In genomic region chr19:36573948-36574726, GRCh38 we compare ENCODE assay signal across 8 cellular contexts. TPM values are rescaled to one million over a fixed set of nuclear protein-coding genes. Genes with fewer than 3 reads are reported as not detected.
DNase-seq lines count a peak whose midpoint lies in the region; ATAC-seq, FAIRE-seq and TF ChIP-seq lines count a peak whose summit lies in the region.

No MANE protein-coding gene starts in this region.

- peak; percentile 27 for ATAC-seq in HG03439 (IDR thresholded peaks at IDR 0.05; ENCODE audit: unreplicated experiment)

- H3K27me3 ChIP-seq in CD8-positive, alpha-beta memory T cell (ENCODE audit: insufficient read depth, low read length, poor library complexity, severe bottlenecking), result no peaks in the 10 kb centered on the region
- H3K27me3 ChIP-seq in astrocyte (ENCODE audit: insufficient read depth, low read length), result no peaks in the 10 kb centered on the region
- no peaks in the 10 kb centered on the region for H3K27me3 ChIP-seq in stomach

- peaks cover 6% of the 10 kb centered on the region for H3K36me3 ChIP-seq in CD8-positive, alpha-beta memory T cell (ENCODE audit: insufficient read depth, low read length)
- H3K36me3 ChIP-seq in astrocyte (ENCODE audit: insufficient read depth, low read length) (peaks cover 11% of the 10 kb centered on the region), stomach (peaks cover 18 to 58% (median 51%) of the 10 kb centered on the region in 4 donors)

- peaks cover 73% of the 10 kb centered on the region for H3K79me2 ChIP-seq in astrocyte (ENCODE audit: insufficient read depth, low read length)

- no peak for FAIRE-seq in astrocyte (lab: Jason Lieb, UNC)

- peaks cover 0 to 4% of the 10 kb centered on the region in 2 donors for H3K27me3 Mint-ChIP-seq in CD8-positive, alpha-beta memory T cell
- H3K27me3 Mint-ChIP-seq in astrocyte (ENCODE audit: low read depth, unreplicated experiment), result no peaks in the 10 kb centered on the region

- peak overlapping the region; percentile 96 for H3K4me3 ChIP-seq in CD8-positive, alpha-beta memory T cell (ENCODE audit: low read length)
- H3K4me3 ChIP-seq in astrocyte (ENCODE audit: insufficient read depth, low read depth, low read length) (peak overlapping the region; percentile 87), stomach (peak overlapping the region; percentile 61 to 84 (median 81))

- TF ChIP-seq POLR2A in stomach (IDR thresholded peaks at IDR 0.05), result no peak

- peaks cover 44 to 52% (median 48%) of the 10 kb centered on the region in 3 donors for H3K4me1 Mint-ChIP-seq in CD8-positive, alpha-beta memory T cell
- H3K4me1 Mint-ChIP-seq in astrocyte (ENCODE audit: low read depth, unreplicated experiment), result peaks cover 14% of the 10 kb centered on the region

- TF ChIP-seq EP300 in stomach (IDR thresholded peaks at IDR 0.05), result no peak

- peak overlapping the region; percentile 86 for H2AFZ ChIP-seq in astrocyte (ENCODE audit: low read depth, low read length)

- POLR2A ChIA-PET in CD8-positive, alpha-beta memory T cell (lab: Charles Lee), result interaction anchor here (1.4 to 1.9 kb wide), 2 partner anchors 31 to 84 kb away, joined by 13 to 18 read pairs; partner anchors contain the start of genes ZNF382 and ZNF566

- H3K27ac Mint-ChIP-seq in CD8-positive, alpha-beta memory T cell, result peak overlapping the region; percentile 96 to 100 (median 98)
- peak overlapping the region; percentile 93 for H3K27ac Mint-ChIP-seq in astrocyte (ENCODE audit: unreplicated experiment)

- 15 to 25% (median 24%) methylated on average over 15 of the region's 15 CpGs for WGBS in stomach, 5 donors

- peaks cover 20% of the 10 kb centered on the region for H3K4me1 ChIP-seq in CD8-positive, alpha-beta memory T cell (ENCODE audit: insufficient read depth, low read length)
- H3K4me1 ChIP-seq in astrocyte (ENCODE audit: insufficient read depth, low read length) (no peaks in the 10 kb centered on the region), stomach (peaks cover 8 to 30% (median 27%) of the 10 kb centered on the region in 4 donors)

- H3K9me3 ChIP-seq in CD8-positive, alpha-beta memory T cell (ENCODE audit: low read length), result no peaks in the 10 kb centered on the region
- H3K9me3 ChIP-seq in astrocyte (ENCODE audit: insufficient read depth, low read depth, low read length), result peaks cover 8% of the 10 kb centered on the region
- peaks cover 0 to 52% (median 24%) of the 10 kb centered on the region in 4 donors for H3K9me3 ChIP-seq in stomach

- CTCF ChIA-PET in CD8-positive, alpha-beta memory T cell (lab: Charles Lee), result interaction anchor here (0.6 kb wide), 2 partner anchors 30 to 769 kb away, joined by 3 read pairs; no protein-coding TSS in a partner anchor

- H3K27ac ChIP-seq in CD8-positive, alpha-beta memory T cell (ENCODE audit: low read depth, low read length), result peak overlapping the region; percentile 99
- H3K27ac ChIP-seq in astrocyte (ENCODE audit: low read depth, low read length), result peak overlapping the region; percentile 71
- H3K27ac ChIP-seq in stomach, result peak overlapping the region; percentile 83 to 90 (median 86)

- no peak for DNase-seq in CD8-positive, alpha-beta memory T cell
- peak; percentile 43 for DNase-seq in astrocyte (ENCODE audit: low read depth)
- peak; percentile 5 for DNase-seq in inferior parietal cortex (ENCODE audit: extremely low spot score)
- peak; percentile 26 for DNase-seq in stomach
- no peak for DNase-seq in T-helper 9 cell
- no peak for DNase-seq in SKM-1 (lab: John Stamatoyannopoulos, UW; ENCODE audit: unreplicated experiment)
- DNase-seq in NCI-H345 treated with DMSO at 0.1 percent for 48 hours (lab: John Stamatoyannopoulos, UW; ENCODE audit: unreplicated experiment), result no peak

- intact Hi-C loops in stomach (cut with DNase I; ENCODE audit: low total_unique reads), result no loop called here

- peak overlapping the region; percentile 93 for H3K4me2 ChIP-seq in astrocyte (ENCODE audit: low read length)

- peak overlapping the region; percentile 89 to 98 (median 93) for H3K4me3 Mint-ChIP-seq in CD8-positive, alpha-beta memory T cell
- peak overlapping the region; percentile 98 for H3K4me3 Mint-ChIP-seq in astrocyte (ENCODE audit: unreplicated experiment)

- H4K20me1 ChIP-seq in astrocyte (ENCODE audit: insufficient read depth, low read length), result no peaks in the 10 kb centered on the region

- peak overlapping the region; percentile 90 for H3K9ac ChIP-seq in astrocyte (ENCODE audit: low read length)

- H3K36me3 Mint-ChIP-seq in CD8-positive, alpha-beta memory T cell, result peaks cover 18 to 51% (median 37%) of the 10 kb centered on the region in 3 donors
- peaks cover 29% of the 10 kb centered on the region for H3K36me3 Mint-ChIP-seq in astrocyte (ENCODE audit: low read depth, unreplicated experiment)

- peaks cover 0 to 6% (median 0%) of the 10 kb centered on the region in 5 donors for H3K9me3 Mint-ChIP-seq in CD8-positive, alpha-beta memory T cell
- peaks cover 23% of the 10 kb centered on the region for H3K9me3 Mint-ChIP-seq in astrocyte (ENCODE audit: unreplicated experiment)

- TF ChIP-seq CTCF in astrocyte (IDR thresholded peaks at IDR 0.05; ENCODE audit: insufficient read depth, low read depth, low read length), result no peak
- TF ChIP-seq CTCF in stomach (IDR thresholded peaks at IDR 0.05), result no peak

RNA-seq across cellular contexts. Expression of gene ZNF529, which starts 1.0 kb away (rescaled TPM):
- 10 to 100 TPM; 15.6 to 16.4 TPM for total RNA-seq in CD8-positive, alpha-beta memory T cell
- polyA plus RNA-seq in CD8-positive, alpha-beta memory T cell, result 8.6 TPM
- total RNA-seq in astrocyte (11.9 and 13.9 TPM in 2 replicates), stomach (10 to 100 TPM in 2 of 5 donors, 1 to 10 TPM in 3; 1.4 to 25.2 (median 5.3) TPM)
- polyA plus RNA-seq in stomach, result 1 to 10 TPM; 1.6 to 3.4 (median 2.9) TPM

RNA-seq across cellular contexts. Expression of gene ZNF382, which starts 31.0 kb away (rescaled TPM):
- total RNA-seq in CD8-positive, alpha-beta memory T cell, result 10 to 100 TPM in 1 of 2 experiments, 1 to 10 TPM in 1; 10.0 to 10.3 TPM
- 7.7 TPM for polyA plus RNA-seq in CD8-positive, alpha-beta memory T cell
- total RNA-seq in astrocyte (9.7 and 12.3 TPM in 2 replicates), stomach (10 to 100 TPM in 1 of 5 donors, 1 to 10 TPM in 2, under 1 TPM in 2; 0.29 to 14.0 (median 1.2) TPM)
- polyA plus RNA-seq in stomach, result 1 to 10 TPM in 1 of 3 donors, under 1 TPM in 1, not detected in 1; 0.63 to 1.3 TPM

RNA-seq across cellular contexts. Expression of gene ZNF260, which starts 46.1 kb away (rescaled TPM):
- 10 to 100 TPM in 1 of 2 experiments, 1 to 10 TPM in 1; 6.9 to 10.3 TPM for total RNA-seq in CD8-positive, alpha-beta memory T cell
- 7.1 TPM for polyA plus RNA-seq in CD8-positive, alpha-beta memory T cell
- 22.3 and 26.6 TPM in 2 replicates for total RNA-seq in astrocyte
- 10 to 100 TPM in 3 of 5 donors, 1 to 10 TPM in 2; 1.7 to 19.8 (median 11.3) TPM for total RNA-seq in stomach
- polyA plus RNA-seq in stomach, result 1 to 10 TPM; 2.5 to 3.6 (median 3.5) TPM

Comparison
In these comparisons a context has a peak if more than half of its experiments do, and no peak if none do; other contexts are left out.
1. DNase-seq: peak in astrocyte (single experiment), inferior parietal cortex (single experiment) and stomach (single experiment); none in CD8-positive, alpha-beta memory T cell (0 of 5), T-helper 9 cell (single experiment), SKM-1 (single experiment) and NCI-H345 treated with DMSO at 0.1 percent for 48 hours (single experiment).
2. Peak in every context shown above with its lines, with median percentiles within 50 percentile points of each other: H3K27ac ChIP-seq and H3K4me3 ChIP-seq.